ENCODE assay signal across 8 cellular contexts in genomic region chr1:28507247-28507645, GRCh38. TPM values are rescaled to one million over a fixed set of nuclear protein-coding genes. Genes with fewer than 3 reads are reported as not detected.
A peak's percentile ranks its signal among the peaks of the same experiment; 100 is the strongest.
DNase-seq lines count a peak whose midpoint lies in the region; ATAC-seq and TF ChIP-seq lines count a peak whose summit lies in the region.

No MANE protein-coding gene starts in this region.

- peaks cover 3% of the 10 kb centered on the region for H3K27me3 Mint-ChIP-seq in activated naive CD4-positive, alpha-beta T cell treated with anti-CD3 and anti-CD28 coated beads for 36 hours (ENCODE audit: low read depth)

- no peaks in the 10 kb centered on the region for H3K9me3 ChIP-seq in left ventricle myocardium inferior (replicated peaks)

- peak overlapping the region; percentile 96 for H3K27ac ChIP-seq in left ventricle myocardium inferior (replicated peaks)

- no peaks in the 10 kb centered on the region for H3K9me3 Mint-ChIP-seq in activated naive CD4-positive, alpha-beta T cell treated with anti-CD3 and anti-CD28 coated beads for 36 hours

- H3K4me1 Mint-ChIP-seq in activated naive CD4-positive, alpha-beta T cell treated with anti-CD3 and anti-CD28 coated beads for 36 hours (ENCODE audit: low read depth) = peaks cover 30% of the 10 kb centered on the region

- DNase-seq in left ventricle myocardium inferior (no peak), cardiac septum (ENCODE audit: low spot score) (no peak), kidney tubule cell (ENCODE audit: low spot score) (peak; percentile 51), T-helper 9 cell (no peak)
- DNase-seq in activated naive CD4-positive, alpha-beta T cell treated with anti-CD3 and anti-CD28 coated beads for 36 hours = no peak
- peak; percentile 36 for DNase-seq in stimulated activated naive CD8-positive, alpha-beta T cell treated with anti-CD3 and anti-CD28 coated beads, Interleukin-15, Interleukin-2, amounts not matched to agents 100 U/mL and 50 U/mL, for 24 hours

- peaks cover 45% of the 10 kb centered on the region for H3K36me3 ChIP-seq in left ventricle myocardium inferior

- TF ChIP-seq CTCF in left ventricle myocardium inferior (IDR thresholded peaks at IDR 0.05; ENCODE audit: borderline replicate concordance) = no peak

- peak overlapping the region; percentile 99 for H3K4me3 Mint-ChIP-seq in activated naive CD4-positive, alpha-beta T cell treated with anti-CD3 and anti-CD28 coated beads for 36 hours

- H3K4me1 ChIP-seq in left ventricle myocardium inferior = peaks cover 66% of the 10 kb centered on the region

- intact Hi-C loops in left ventricle myocardium inferior (cut with micrococcal nuclease) = no loop called here
- intact Hi-C loops in cardiac septum (cut with DNase I) = loop anchor here (2.0 to 5.0 kb wide), 3 partner anchors 74 to 260 kb away; partner anchors contain the start of gene YTHDF2
- intact Hi-C loops in activated naive CD4-positive, alpha-beta T cell treated with anti-CD3 and anti-CD28 coated beads for 36 hours (cut with micrococcal nuclease) = loop anchor here (5.0 kb wide), 1 partner anchor 95 kb away; no protein-coding TSS in a partner anchor

- CTCF ChIA-PET in activated naive CD4-positive, alpha-beta T cell treated with anti-CD3 and anti-CD28 coated beads for 36 hours (lab: Charles Lee) = interaction anchor here (0.6 to 1.6 kb wide), 2 partner anchors 131 to 258 kb away, joined by 3 to 4 read pairs; no protein-coding TSS in a partner anchor

- H3K36me3 Mint-ChIP-seq in activated naive CD4-positive, alpha-beta T cell treated with anti-CD3 and anti-CD28 coated beads for 36 hours (ENCODE audit: low read depth) = peaks cover 68% of the 10 kb centered on the region

- no peaks in the 10 kb centered on the region for H3K27me3 ChIP-seq in left ventricle myocardium inferior (ENCODE audit: low read depth)

- ATAC-seq in stimulated activated naive CD8-positive, alpha-beta T cell treated with anti-CD3 and anti-CD28 coated beads, Interleukin-15, Interleukin-2, amounts not matched to agents 100 U/mL and 50 U/mL, for 24 hours = no peak
- no peak for ATAC-seq in HG02678 (IDR thresholded peaks at IDR 0.05; ENCODE audit: unreplicated experiment)
- no peak for ATAC-seq in HG03045 (IDR thresholded peaks at IDR 0.05; ENCODE audit: unreplicated experiment)

- H3K4me3 ChIP-seq in left ventricle myocardium inferior = peak overlapping the region; percentile 86

- H3K27ac Mint-ChIP-seq in activated naive CD4-positive, alpha-beta T cell treated with anti-CD3 and anti-CD28 coated beads for 36 hours = peak overlapping the region; percentile 98

RNA-seq across cellular contexts. Expression of gene RCC1, which starts 1.4 kb away (rescaled TPM):
- total RNA-seq in left ventricle myocardium inferior (6.3 TPM), cardiac septum (4.1 TPM)
- total RNA-seq in activated naive CD4-positive, alpha-beta T cell treated with anti-CD3 and anti-CD28 coated beads for 36 hours = 100 to 1,000 TPM; 106 to 110 TPM

RNA-seq across cellular contexts. Expression of gene TRNAU1AP, which starts 45.6 kb away (rescaled TPM):
- total RNA-seq in left ventricle myocardium inferior = 13.0 TPM
- total RNA-seq in cardiac septum = 17.6 TPM
- 10 to 100 TPM; 36.7 to 39.4 TPM for total RNA-seq in activated naive CD4-positive, alpha-beta T cell treated with anti-CD3 and anti-CD28 coated beads for 36 hours

Comparison
In these comparisons a context has a peak if more than half of its experiments do, and no peak if none do; other contexts are left out.
1. DNase-seq: peak in kidney tubule cell (single experiment) and stimulated activated naive CD8-positive, alpha-beta T cell treated with anti-CD3 and anti-CD28 coated beads, Interleukin-15, Interleukin-2, amounts not matched to agents 100 U/mL and 50 U/mL, for 24 hours (single experiment); none in left ventricle myocardium inferior (single experiment), cardiac septum (single experiment), activated naive CD4-positive, alpha-beta T cell treated with anti-CD3 and anti-CD28 coated beads for 36 hours (single experiment) and T-helper 9 cell (single experiment).
2. RNA of gene RCC1, which starts 1.4 kb away (total RNA-seq): 106 to 110 TPM in activated naive CD4-positive, alpha-beta T cell treated with anti-CD3 and anti-CD28 coated beads for 36 hours; 6.3 TPM in left ventricle myocardium inferior (single experiment) and 4.1 TPM in cardiac septum (single experiment); every median in the first group is over 10 times any median in the second.